Comparison of ENCODE assay signal across 8 cellular contexts in genomic region chr18:3624818-3625716, GRCh38.
A peak's percentile ranks its signal among the peaks of the same experiment; 100 is the strongest.
DNase-seq lines count a peak whose midpoint lies in the region; ATAC-seq, FAIRE-seq and TF ChIP-seq lines count a peak whose summit lies in the region.

No MANE protein-coding gene starts in this region.

- DNase-seq in CD4-positive, CD25-positive, alpha-beta regulatory T cell: peak in 1 of 3 donors; percentile 60
- DNase-seq in IMR-90: peak; percentile 98
- DNase-seq in activated CD8-positive, alpha-beta memory T cell treated with anti-CD3 and anti-CD28 coated beads, Interleukin-2, amount 50 U/mL, for 1 hour (ENCODE audit: extremely low read depth): peak; percentile 25
- no peak for DNase-seq in osteocyte (ENCODE audit: extremely low spot score, unreplicated experiment)
- peak; percentile 94 for DNase-seq in urothelium cell line (ENCODE audit: low spot score)
- DNase-seq in GM19239 (ENCODE audit: insufficient read length, low spot score): no peak

- CTCF ChIA-PET in IMR-90 (lab: Yijun Ruan, JAX): interaction anchor here (2.0 kb wide), 1 partner anchor 31 kb away, joined by 6 read pairs; no protein-coding TSS in a partner anchor

- WGBS in IMR-90 (ENCODE audit: extremely low coverage in 2 of 2, insufficient read length in 1 of 2), 2 experiments: 5% methylated on average over 3 of the region's 11 CpGs; no CpG with 5 or more reads in 1 of the 2 experiments
- WGBS in esophagus, 2 donors: 26 to 38% methylated on average over 11 of the region's 11 CpGs

- peak overlapping the region in 1 of 4 donors; percentile 35 for H3K4me3 Mint-ChIP-seq in CD4-positive, CD25-positive, alpha-beta regulatory T cell
- peak overlapping the region; percentile 1 for H3K4me3 Mint-ChIP-seq in osteocyte (ENCODE audit: unreplicated experiment)

- H4K5ac ChIP-seq in IMR-90 (ENCODE audit: low read depth, low read length): peak overlapping the region; percentile 99

- H3K56ac ChIP-seq in IMR-90 (ENCODE audit: extremely low read depth, insufficient read depth, low read length): peak overlapping the region; percentile 98

- peaks cover 14% of the 10 kb centered on the region for H3K4me1 ChIP-seq in CD4-positive, CD25-positive, alpha-beta regulatory T cell (ENCODE audit: control insufficient read depth, insufficient read depth, low read length, poor library complexity, severe bottlenecking)
- peaks cover 25% of the 10 kb centered on the region for H3K4me1 ChIP-seq in IMR-90 (ENCODE audit: control insufficient read depth, insufficient read depth, low read length)
- H3K4me1 ChIP-seq in esophagus (ENCODE audit: control insufficient read depth in 2 of 2, insufficient read depth in 2 of 2, low read length in 1 of 2): peaks cover 0 to 17% of the 10 kb centered on the region in 2 donors

- TF ChIP-seq POLR2A in IMR-90 (IDR thresholded peaks at IDR 0.05; ENCODE audit: low read depth, low read length): peak; percentile 80

- POLR2A ChIA-PET in IMR-90 (lab: Charles Lee; ENCODE audit: unreplicated experiment): interaction anchor here (0.6 to 2.7 kb wide), 5 partner anchors 19 to 31 kb away, joined by 3 to 14 read pairs (median 9); no protein-coding TSS in a partner anchor

- peak overlapping the region; percentile 99 for H3K14ac ChIP-seq in IMR-90 (replicated peaks; ENCODE audit: low read depth, low read length)

- no peaks in the 10 kb centered on the region for H3K36me3 Mint-ChIP-seq in CD4-positive, CD25-positive, alpha-beta regulatory T cell
- H3K36me3 Mint-ChIP-seq in osteocyte (ENCODE audit: unreplicated experiment): no peaks in the 10 kb centered on the region

- H3K27ac ChIP-seq in CD4-positive, CD25-positive, alpha-beta regulatory T cell (ENCODE audit: insufficient read depth, low read length, poor library complexity, severe bottlenecking): no peak overlapping the region
- peak overlapping the region; percentile 96 for H3K27ac ChIP-seq in IMR-90 (ENCODE audit: insufficient read depth, low read length)
- peak overlapping the region; percentile 79 to 88 for H3K27ac ChIP-seq in esophagus (ENCODE audit: low read depth in 2 of 2, low read length in 1 of 2)

- peak overlapping the region; percentile 99 for H3K4ac ChIP-seq in IMR-90 (ENCODE audit: low read depth, low read length)

- peak overlapping the region; percentile 79 for H2AK9ac ChIP-seq in IMR-90 (replicated peaks; ENCODE audit: low read depth, low read length, poor library complexity)

- dilution Hi-C loops in IMR-90 (cut with HindIII; ENCODE audit: low sequenced_read_pairs, unreplicated experiment): no loop called here

- H3K4me1 Mint-ChIP-seq in CD4-positive, CD25-positive, alpha-beta regulatory T cell: peaks cover 7 to 18% (median 14%) of the 10 kb centered on the region in 4 donors
- peaks cover 54% of the 10 kb centered on the region for H3K4me1 Mint-ChIP-seq in osteocyte (ENCODE audit: unreplicated experiment)

- TF ChIP-seq RAD21 in IMR-90 (IDR thresholded peaks at IDR 0.05; ENCODE audit: low read length): no peak

- H3K4me3 ChIP-seq in CD4-positive, CD25-positive, alpha-beta regulatory T cell (ENCODE audit: low read depth, low read length): no peak overlapping the region
- peak overlapping the region; percentile 29; the same call in 1 of the 2 replicates for H3K4me3 ChIP-seq in IMR-90 (ENCODE audit: insufficient read depth, low read depth, low read length)
- H3K4me3 ChIP-seq in esophagus (ENCODE audit: low read depth in 1 of 2, low read length in 2 of 2): no peak overlapping the region

- FAIRE-seq in urothelium cell line (lab: Jason Lieb, UNC) (peak; percentile 98), GM19239 (lab: Jason Lieb, UNC) (no peak)

- no peak for TF ChIP-seq CTCF in IMR-90 (conservative IDR thresholded peaks at IDR 0.05; ENCODE audit: low read depth, low read length)
- no peak for TF ChIP-seq CTCF in osteocyte (IDR thresholded peaks at IDR 0.05)

- peaks cover 0 to 17% of the 10 kb centered on the region in 2 experiments; a peak in 2 of 4 replicates for H3K79me1 ChIP-seq in IMR-90 (ENCODE audit: low read depth in 1 of 2, low read length in 2 of 2)

- no TSS peak for BruUV-seq in IMR-90 (replicated peaks; lab: Mats Ljungman, UMichigan)

- H3K4me2 ChIP-seq in IMR-90 (ENCODE audit: low read depth, low read length): peak overlapping the region; percentile 85

- H2AK5ac ChIP-seq in IMR-90 (ENCODE audit: low read depth, low read length): peak overlapping the region; percentile 98

- H2BK20ac ChIP-seq in IMR-90 (ENCODE audit: low read depth, low read length): peak overlapping the region; percentile 99

- H4K8ac ChIP-seq in IMR-90 (ENCODE audit: low read depth in 2 of 2, low read length in 2 of 2): peak overlapping the region; percentile 53 to 95

- intact Hi-C loops in IMR-90 (cut with micrococcal nuclease): loop anchor here (1.0 kb wide), 3 partner anchors 22 to 177 kb away; no protein-coding TSS in a partner anchor

- H4K91ac ChIP-seq in IMR-90 (ENCODE audit: insufficient read depth, low read depth, low read length): peak overlapping the region; percentile 96

- H3K9me1 ChIP-seq in IMR-90 (ENCODE audit: insufficient read depth, low read length): peaks cover 15% of the 10 kb centered on the region

- H2BK120ac ChIP-seq in IMR-90 (ENCODE audit: low read depth, low read length): peak overlapping the region; percentile 100

- peak; percentile 76 to 77 for ATAC-seq in CD4-positive, CD25-positive, alpha-beta regulatory T cell (ENCODE audit: low read depth in 2 of 2)
- ATAC-seq in IMR-90 (ENCODE audit: low read depth) (peak; percentile 50), GM21723 (IDR thresholded peaks at IDR 0.05; ENCODE audit: unreplicated experiment) (no peak)

- no peaks in the 10 kb centered on the region for H4K20me1 ChIP-seq in IMR-90 (ENCODE audit: insufficient read depth, low read length)

- peak overlapping the region; percentile 99 for H3K18ac ChIP-seq in IMR-90 (ENCODE audit: low read depth, low read length)

- H3K27me3 ChIP-seq in CD4-positive, CD25-positive, alpha-beta regulatory T cell (ENCODE audit: control insufficient read depth, insufficient read depth, low read length): no peaks in the 10 kb centered on the region
- no peaks in the 10 kb centered on the region for H3K27me3 ChIP-seq in IMR-90 (ENCODE audit: control insufficient read depth, insufficient read depth, low read length)
- no peaks in the 10 kb centered on the region for H3K27me3 ChIP-seq in esophagus (ENCODE audit: control insufficient read depth in 1 of 2, insufficient read depth in 2 of 2, low read length in 2 of 2)

- H3K9ac ChIP-seq in IMR-90 (ENCODE audit: low read depth, low read length): peak overlapping the region; percentile 43

- in situ Hi-C loops in IMR-90 (cut with MboI; ENCODE audit: low sequenced_read_pairs): loop anchor here (25.0 kb wide), 1 partner anchor 638 kb away; no protein-coding TSS in a partner anchor

- H2BK5ac ChIP-seq in IMR-90 (ENCODE audit: low read depth, low read length, poor library complexity, severe bottlenecking): peak overlapping the region; percentile 100

- no peaks in the 10 kb centered on the region for H3K27me3 Mint-ChIP-seq in CD4-positive, CD25-positive, alpha-beta regulatory T cell
- H3K27me3 Mint-ChIP-seq in osteocyte (ENCODE audit: unreplicated experiment): no peaks in the 10 kb centered on the region

- no peaks in the 10 kb centered on the region for H3K9me3 Mint-ChIP-seq in CD4-positive, CD25-positive, alpha-beta regulatory T cell
- no peaks in the 10 kb centered on the region for H3K9me3 Mint-ChIP-seq in osteocyte (ENCODE audit: unreplicated experiment)

- H3K23ac ChIP-seq in IMR-90 (ENCODE audit: low read depth, low read length): peak overlapping the region; percentile 97

- H2AFZ ChIP-seq in IMR-90 (replicated peaks; ENCODE audit: low read length, poor library complexity): peak overlapping the region; percentile 71

- peak overlapping the region; percentile 75 to 94 (median 85) for H3K27ac Mint-ChIP-seq in CD4-positive, CD25-positive, alpha-beta regulatory T cell
- H3K27ac Mint-ChIP-seq in osteocyte (ENCODE audit: unreplicated experiment): peak overlapping the region; percentile 93

- H3K9me3 ChIP-seq in CD4-positive, CD25-positive, alpha-beta regulatory T cell (ENCODE audit: control insufficient read depth in 2 of 2, low read length in 2 of 2): no peaks in the 10 kb centered on the region
- no peaks in the 10 kb centered on the region for H3K9me3 ChIP-seq in IMR-90 (ENCODE audit: control insufficient read depth, insufficient read depth, low read length)
- no peaks in the 10 kb centered on the region for H3K9me3 ChIP-seq in esophagus (ENCODE audit: control insufficient read depth in 2 of 2, insufficient read depth in 1 of 2, low read depth in 1 of 2, low read length in 1 of 2)

- peak overlapping the region; percentile 84; the same call in 2 of the 3 replicates for H2BK15ac ChIP-seq in IMR-90 (ENCODE audit: low read depth, low read length)

- H3K36me3 ChIP-seq in CD4-positive, CD25-positive, alpha-beta regulatory T cell (ENCODE audit: control insufficient read depth, insufficient read depth, low read length): no peaks in the 10 kb centered on the region
- H3K36me3 ChIP-seq in IMR-90 (ENCODE audit: control insufficient read depth, insufficient read depth, low read length) (no peaks in the 10 kb centered on the region), esophagus (ENCODE audit: control insufficient read depth in 2 of 2, insufficient read depth in 2 of 2, low read length in 1 of 2) (no peaks in the 10 kb centered on the region)

TF ChIP-seq in IMR-90, 13 proteins besides CTCF, POLR2A, EP300 and RAD21 (continues in another document):
- TF ChIP-seq MXI1 (IDR thresholded peaks at IDR 0.05; ENCODE audit: borderline replicate concordance, low read depth, low read length) (no peak), MAFK (IDR thresholded peaks at IDR 0.05; ENCODE audit: low read depth, low read length) (no peak), NFE2L2 (IDR thresholded peaks at IDR 0.05; ENCODE audit: low read depth, low read length) (no peak; the same call in 1 of the 2 replicates), FOS (IDR thresholded peaks at IDR 0.05; ENCODE audit: low read depth, low read length) (peak; percentile 84), CEBPB (IDR thresholded peaks at IDR 0.05; ENCODE audit: low read depth, low read length) (peak; percentile 16; the same call in 1 of the 2 replicates), BHLHE40 (IDR thresholded peaks at IDR 0.05; ENCODE audit: low read depth, low read length) (peak; percentile 38; the same call in 1 of the 2 replicates), USF2 (IDR thresholded peaks at IDR 0.05; ENCODE audit: low read depth, low read length) (no peak)

Comparison
In these comparisons a context has a peak if more than half of its experiments do, and no peak if none do; other contexts are left out.
1. DNase-seq: peak in IMR-90 (single experiment), activated CD8-positive, alpha-beta memory T cell treated with anti-CD3 and anti-CD28 coated beads, Interleukin-2, amount 50 U/mL, for 1 hour (single experiment) and urothelium cell line (single experiment); none in osteocyte (single experiment) and GM19239 (single experiment).